21 cellular contexts compared by ENCODE assay signal in the genomic region with DNA sequence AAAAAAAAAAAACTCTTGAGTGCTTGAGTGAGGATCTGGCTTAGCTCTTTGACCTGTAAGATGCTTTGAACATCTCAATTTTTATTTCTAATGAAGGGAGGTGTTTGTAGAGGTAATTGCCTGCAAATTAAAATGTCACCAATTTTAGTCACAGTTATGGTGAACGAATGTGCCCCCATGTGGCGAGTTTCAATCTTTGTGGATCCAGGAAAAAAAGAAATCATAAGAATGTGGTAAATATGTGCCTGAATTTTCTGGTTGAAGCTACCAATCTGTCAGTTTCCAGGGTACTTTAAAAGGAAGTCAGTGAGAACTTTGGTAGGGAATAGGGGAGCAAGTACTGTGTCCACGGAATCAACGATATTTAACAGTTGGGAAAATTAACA.
DNase-seq lines count a peak whose midpoint lies in the region; ATAC-seq and TF ChIP-seq lines count a peak whose summit lies in the region.
"Had no signal": no experiment of that assay in that cellular context is flagged by ENCODE, and none has a peak within 500 bp of the region (broad histone marks: within the 10 kb centered on the region; RNA-seq: fewer than 3 reads in every experiment).

No MANE protein-coding gene starts in this region.

- ATAC-seq in GM23338 (no peak), GM18498 (IDR thresholded peaks at IDR 0.05; ENCODE audit: unreplicated experiment) (no peak), GM19351 (IDR thresholded peaks at IDR 0.05; ENCODE audit: unreplicated experiment) (no peak)
- ATAC-seq: heart right ventricle had no signal

- H2AK5ac ChIP-seq in neuronal stem cell (ENCODE audit: low read depth, low read length): no peak overlapping the region

- H3K4me2 ChIP-seq in GM23338 (no peak overlapping the region), neuronal stem cell (ENCODE audit: insufficient read depth, low read length, poor library complexity, severe bottlenecking) (no peak overlapping the region)

- no peak overlapping the region for H4K8ac ChIP-seq in neuronal stem cell (ENCODE audit: low read depth, low read length)

- no peak overlapping the region for H3K4me3 ChIP-seq in GM23338
- H3K4me3 ChIP-seq in LNCaP clone FGC (ENCODE audit: low read depth, low read length): no peak overlapping the region
- no peak overlapping the region for H3K4me3 ChIP-seq in neuronal stem cell (ENCODE audit: low read length in 2 of 2)
- H3K4me3 ChIP-seq: GM23248, heart right ventricle, left ventricle myocardium inferior, MG63, thoracic aorta had no signal

- H3K27me3 ChIP-seq in GM23338 (ENCODE audit: insufficient read depth) (no peaks in the 10 kb centered on the region), neuronal stem cell (ENCODE audit: control insufficient read depth in 3 of 3, insufficient read depth in 3 of 3, low read depth in 1 of 3, low read length in 3 of 3) (no peaks in the 10 kb centered on the region)
- H3K27me3 ChIP-seq: heart right ventricle, MG63, neutrophil had no signal

- no peaks in the 10 kb centered on the region for H3K79me2 ChIP-seq in GM23338 (replicated peaks; ENCODE audit: insufficient read depth)

- no peak overlapping the region for H2BK15ac ChIP-seq in neuronal stem cell (ENCODE audit: low read length)

- H2BK120ac ChIP-seq in neuronal stem cell (ENCODE audit: low read depth, low read length): no peak overlapping the region

- no CpG with 5 or more reads among the region's 4 CpGs for WGBS in neuronal stem cell (ENCODE audit: extremely low coverage in 2 of 2, insufficient read length in 2 of 2, insufficient replicate concordance in 1 of 2), 2 donors

- no peak overlapping the region for H2BK12ac ChIP-seq in neuronal stem cell (ENCODE audit: low read length)

- H3K4me1 ChIP-seq in GM23338 (ENCODE audit: insufficient read depth) (no peaks in the 10 kb centered on the region), neuronal stem cell (ENCODE audit: control insufficient read depth in 2 of 2, insufficient read depth in 1 of 2, low read depth in 1 of 2, low read length in 2 of 2) (no peaks in the 10 kb centered on the region)
- H3K4me1 ChIP-seq: heart right ventricle, left ventricle myocardium inferior had no signal

- no peak overlapping the region for H3K18ac ChIP-seq in neuronal stem cell (ENCODE audit: low read length)

- H3K36me3 Mint-ChIP-seq in GM23338 (ENCODE audit: low read depth): no peaks in the 10 kb centered on the region

- H3F3A ChIP-seq in GM23338 (replicated peaks; ENCODE audit: low read depth): no peaks in the 10 kb centered on the region

- H3K36me3 ChIP-seq in GM23338 (ENCODE audit: insufficient read depth) (no peaks in the 10 kb centered on the region), neuronal stem cell (replicated peaks in 1 of 2; ENCODE audit: control insufficient read depth in 2 of 2, insufficient read depth in 2 of 2, low read length in 2 of 2) (no peaks in the 10 kb centered on the region)
- H3K36me3 ChIP-seq: heart right ventricle, left ventricle myocardium inferior, MG63, neutrophil, thoracic aorta had no signal

- TF ChIP-seq CTCF in GM23338 (conservative IDR thresholded peaks at IDR 0.05; ENCODE audit: low read depth in 2 of 2): peak; percentile 46 to 47
- peak; percentile 26 for TF ChIP-seq CTCF in LNCaP clone FGC (IDR thresholded peaks at IDR 0.05; ENCODE audit: control insufficient read depth, extremely low read depth, insufficient read depth)

- H3K9me2 ChIP-seq in GM23338 (ENCODE audit: insufficient read depth): no peaks in the 10 kb centered on the region

- peak; percentile 10 for DNase-seq in GM23338 (ENCODE audit: low spot score)
- no peak for DNase-seq in LNCaP clone FGC (ENCODE audit: low read depth)
- peak; percentile 31 for DNase-seq in RPMI7951 (ENCODE audit: low read depth)
- DNase-seq in neuronal stem cell (ENCODE audit: low spot score): no peak
- no peak for DNase-seq in 8988T
- DNase-seq: activated CD4-positive, alpha-beta memory T cell treated with anti-CD3 and anti-CD28 coated beads, Interleukin-2, amount 10 ng/mL, durations not matched to agents 7 days and 5 days; activated naive CD4-positive, alpha-beta T cell treated with anti-CD3 and anti-CD28 coated beads for 36 hours; activated T-cell treated with anti-CD3 and anti-CD28 coated beads, Interleukin-2, amount 50 U/mL, for 24 hours; GM23248; heart right ventricle; left ventricle myocardium inferior; MG63; NCI-H2029; NCI-H524; retina; SIG-M5 had no signal

- H3K9me3 Mint-ChIP-seq in GM23338: no peaks in the 10 kb centered on the region; the same call in 2 of the 3 replicates

- no peaks in the 10 kb centered on the region for H4K20me1 ChIP-seq in GM23338 (replicated peaks; ENCODE audit: insufficient read depth)

- no peaks in the 10 kb centered on the region for H3K4me1 Mint-ChIP-seq in GM23338
- H3K4me1 Mint-ChIP-seq: activated CD4-positive, alpha-beta memory T cell treated with anti-CD3 and anti-CD28 coated beads, Interleukin-2, amount 10 ng/mL, durations not matched to agents 7 days and 5 days; B cell had no signal

- H3K9me3 ChIP-seq in neuronal stem cell (replicated peaks in 1 of 2; ENCODE audit: control insufficient read depth in 2 of 2, insufficient read depth in 1 of 2, low read depth in 1 of 2, low read length in 2 of 2): peaks cover 0 to 2% of the 10 kb centered on the region in 2 donors
- H3K9me3 ChIP-seq: MG63, neutrophil, thoracic aorta had no signal

- no peak overlapping the region for H3K23ac ChIP-seq in neuronal stem cell (ENCODE audit: low read depth, low read length, poor library complexity)

- no peak overlapping the region for H2BK5ac ChIP-seq in neuronal stem cell (ENCODE audit: low read length)

- H3K79me1 ChIP-seq in neuronal stem cell (ENCODE audit: low read depth, low read length): no peaks in the 10 kb centered on the region

- no peak overlapping the region for H3K4ac ChIP-seq in neuronal stem cell (ENCODE audit: low read length)

- H3K27me3 Mint-ChIP-seq in GM23338 (ENCODE audit: insufficient read depth, low read depth, poor library complexity): no peaks in the 10 kb centered on the region
- H3K27me3 Mint-ChIP-seq: activated CD4-positive, alpha-beta memory T cell treated with anti-CD3 and anti-CD28 coated beads, Interleukin-2, amount 10 ng/mL, durations not matched to agents 7 days and 5 days; activated T-cell treated with anti-CD3 and anti-CD28 coated beads, Interleukin-2, amount 50 U/mL, for 24 hours; B cell had no signal

- H3K4me3 Mint-ChIP-seq in GM23338: no peak overlapping the region
- H3K4me3 Mint-ChIP-seq: activated CD4-positive, alpha-beta memory T cell treated with anti-CD3 and anti-CD28 coated beads, Interleukin-2, amount 10 ng/mL, durations not matched to agents 7 days and 5 days; activated naive CD4-positive, alpha-beta T cell treated with anti-CD3 and anti-CD28 coated beads for 36 hours; activated T-cell treated with anti-CD3 and anti-CD28 coated beads, Interleukin-2, amount 50 U/mL, for 24 hours; B cell had no signal

- H3K27ac ChIP-seq in GM23338 (ENCODE audit: low read depth) (no peak overlapping the region), neuronal stem cell (replicated peaks; ENCODE audit: low read length) (no peak overlapping the region)
- H3K27ac ChIP-seq: GM23248, heart right ventricle, left ventricle myocardium inferior, neutrophil, thoracic aorta had no signal

- H3K14ac ChIP-seq in neuronal stem cell (ENCODE audit: low read length): no peak overlapping the region

- no peak overlapping the region for H4K91ac ChIP-seq in neuronal stem cell (ENCODE audit: low read depth, low read length, poor library complexity)

- no peak overlapping the region for H3K9ac ChIP-seq in neuronal stem cell (ENCODE audit: low read depth, low read length, poor library complexity)
- H3K9ac ChIP-seq: GM23248 had no signal

- no peak overlapping the region for H3K27ac Mint-ChIP-seq in GM23338
- H3K27ac Mint-ChIP-seq: activated CD4-positive, alpha-beta memory T cell treated with anti-CD3 and anti-CD28 coated beads, Interleukin-2, amount 10 ng/mL, durations not matched to agents 7 days and 5 days; activated naive CD4-positive, alpha-beta T cell treated with anti-CD3 and anti-CD28 coated beads for 36 hours; activated T-cell treated with anti-CD3 and anti-CD28 coated beads, Interleukin-2, amount 50 U/mL, for 24 hours; B cell had no signal

- H2AFZ ChIP-seq in GM23338 (0 out of 2 replicates have a peak overlapping the region, but pooled peaks have one; percentile 56), neuronal stem cell (ENCODE audit: low read length) (peak overlapping the region; percentile 57)
- H2AFZ ChIP-seq: GM23248 had no signal

Comparison
In these comparisons a context has a peak if more than half of its experiments do, and no peak if none do; other contexts are left out.
1. DNase-seq: peak in GM23338 (single experiment) and RPMI7951 (single experiment); none in LNCaP clone FGC (single experiment), neuronal stem cell (single experiment) and 8988T (single experiment).